Comparison of ENCODE assay signal across 10 cellular contexts in the genomic region with DNA sequence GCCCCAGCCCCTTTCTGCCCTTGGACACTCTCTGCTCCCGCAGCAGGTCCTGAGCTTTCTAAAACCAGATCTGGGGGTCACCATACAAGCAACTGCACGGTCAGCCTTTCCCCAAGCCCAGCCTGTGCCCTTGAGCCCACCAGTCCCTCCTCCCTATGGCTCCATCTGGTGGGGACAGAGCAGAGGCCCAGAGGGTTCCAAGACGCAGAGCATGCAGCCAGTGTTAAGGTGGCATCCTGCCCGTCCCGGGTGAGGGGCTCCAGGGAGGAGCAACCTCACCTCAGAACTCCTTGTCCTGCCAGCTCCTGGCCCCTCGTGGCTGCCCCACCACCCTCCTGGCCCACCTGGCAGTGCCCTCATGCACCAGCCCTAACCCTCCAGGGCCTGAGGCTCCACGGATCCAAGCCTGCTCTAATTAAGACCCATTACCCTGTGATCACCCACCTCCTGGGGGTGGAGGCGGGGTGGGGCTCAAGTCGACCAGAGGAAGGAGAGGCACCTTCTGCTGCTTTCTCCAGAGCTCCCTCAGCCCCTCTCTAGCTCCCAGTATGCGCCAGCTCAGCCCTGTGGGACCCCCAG. TPM values are rescaled to one million over a fixed set of nuclear protein-coding genes. Genes with fewer than 3 reads are reported as not detected.
DNase-seq lines count a peak whose midpoint lies in the region; ATAC-seq, FAIRE-seq and TF ChIP-seq lines count a peak whose summit lies in the region.
"Had no signal": no experiment of that assay in that cellular context is flagged by ENCODE, and none has a peak within 500 bp of the region (broad histone marks: within the 10 kb centered on the region; RNA-seq: fewer than 3 reads in every experiment).

No MANE protein-coding gene starts in this region.

- peaks cover 25% of the 10 kb centered on the region for H3K27me3 Mint-ChIP-seq in activated T-cell treated with anti-CD3 and anti-CD28 coated beads, Interleukin-2, amount 50 U/mL, for 4 hours (ENCODE audit: low read depth)

- TF ChIP-seq CTCF in Loucy (conservative IDR thresholded peaks at IDR 0.05; ENCODE audit: low read length): peak; percentile 45

- H2BK5ac ChIP-seq in mesendoderm (ENCODE audit: low read length): no peak overlapping the region

- H3K36me3 ChIP-seq in Loucy (ENCODE audit: insufficient read depth, low read length) (no peaks in the 10 kb centered on the region), mesendoderm (ENCODE audit: control insufficient read depth, insufficient read depth, low read length) (no peaks in the 10 kb centered on the region)

- H4K5ac ChIP-seq in mesendoderm (ENCODE audit: low read length): no peak overlapping the region

- no peak overlapping the region for H2BK120ac ChIP-seq in mesendoderm (ENCODE audit: low read depth, low read length)

- H3K4me1 ChIP-seq in Loucy (ENCODE audit: insufficient read depth, low read length, poor library complexity, severe bottlenecking) (no peaks in the 10 kb centered on the region), mesendoderm (ENCODE audit: control insufficient read depth, low read depth, low read length) (no peaks in the 10 kb centered on the region)

- no peak overlapping the region for H3K56ac ChIP-seq in mesendoderm (ENCODE audit: low read length)

- H3K18ac ChIP-seq in mesendoderm (ENCODE audit: low read length): no peak overlapping the region

- H3K4me3 ChIP-seq in Loucy (ENCODE audit: low read length, poor library complexity, severe bottlenecking): no peak overlapping the region
- H3K4me3 ChIP-seq in mesendoderm (ENCODE audit: low read length): no peak overlapping the region

- H2AFZ ChIP-seq in Loucy (ENCODE audit: low read length): no peak overlapping the region

- no peaks in the 10 kb centered on the region for H3K9me3 Mint-ChIP-seq in activated T-cell treated with anti-CD3 and anti-CD28 coated beads, Interleukin-2, amount 50 U/mL, for 4 hours
- H3K9me3 Mint-ChIP-seq: naive B cell had no signal

- ATAC-seq in activated T-cell treated with anti-CD3 and anti-CD28 coated beads, Interleukin-2, amount 50 U/mL, for 4 hours: no peak
- no peak for ATAC-seq in GM21390 (IDR thresholded peaks at IDR 0.05; ENCODE audit: unreplicated experiment)

- no peak overlapping the region for H4K8ac ChIP-seq in mesendoderm (ENCODE audit: low read depth, low read length)

- H3K9ac ChIP-seq in Loucy (ENCODE audit: low read depth, low read length, poor library complexity, severe bottlenecking) (no peak overlapping the region), mesendoderm (ENCODE audit: low read length) (no peak overlapping the region)

- H3K27ac ChIP-seq in mesendoderm (ENCODE audit: low read depth, low read length): no peak overlapping the region

- no peaks in the 10 kb centered on the region for H3K36me3 Mint-ChIP-seq in activated T-cell treated with anti-CD3 and anti-CD28 coated beads, Interleukin-2, amount 50 U/mL, for 4 hours (ENCODE audit: insufficient read depth)
- H3K36me3 Mint-ChIP-seq: naive B cell had no signal

- H2AK5ac ChIP-seq in mesendoderm (ENCODE audit: low read length): no peak overlapping the region

- no peak overlapping the region for H3K23ac ChIP-seq in mesendoderm (ENCODE audit: low read length)

- H3K4me2 ChIP-seq in Loucy (ENCODE audit: low read depth, low read length, poor library complexity, severe bottlenecking) (no peak overlapping the region), mesendoderm (ENCODE audit: low read length) (no peak overlapping the region)

- no peak for FAIRE-seq in HTR-8/SVneo (lab: Jason Lieb, UNC)

- no peak overlapping the region for H3K4me3 Mint-ChIP-seq in activated T-cell treated with anti-CD3 and anti-CD28 coated beads, Interleukin-2, amount 50 U/mL, for 4 hours
- H3K4me3 Mint-ChIP-seq: naive B cell had no signal

- peak; percentile 40 for DNase-seq in Daoy (ENCODE audit: low read depth)
- DNase-seq in astrocyte of the hippocampus (ENCODE audit: low read depth, low spot score): peak; percentile 39
- peak; percentile 56 for DNase-seq in mesendoderm
- no peak for DNase-seq in activated T-cell treated with anti-CD3 and anti-CD28 coated beads, Interleukin-2, amount 50 U/mL, for 4 hours
- no peak for DNase-seq in HTR-8/SVneo (ENCODE audit: insufficient read length, low spot score)
- DNase-seq in A172 (ENCODE audit: low spot score): no peak
- DNase-seq: effector memory CD4-positive, alpha-beta T cell; naive B cell had no signal

- H3K4ac ChIP-seq in mesendoderm (ENCODE audit: low read depth, low read length): no peak overlapping the region

- H3F3A ChIP-seq in Loucy (ENCODE audit: low read depth): no peaks in the 10 kb centered on the region

- no peaks in the 10 kb centered on the region for H4K20me1 ChIP-seq in Loucy (ENCODE audit: insufficient read depth, low read length, poor library complexity, severe bottlenecking)

- WGBS in mesendoderm (ENCODE audit: extremely low coverage, insufficient coverage, low lambda C conversion rate): no CpG with 5 or more reads among the region's 10 CpGs

- no peaks in the 10 kb centered on the region for H3K4me1 Mint-ChIP-seq in activated T-cell treated with anti-CD3 and anti-CD28 coated beads, Interleukin-2, amount 50 U/mL, for 4 hours (ENCODE audit: low read depth)
- H3K4me1 Mint-ChIP-seq: naive B cell had no signal

- H3K79me2 ChIP-seq in Loucy (ENCODE audit: insufficient read depth, low read length) (no peaks in the 10 kb centered on the region), mesendoderm (ENCODE audit: control insufficient read depth, insufficient read depth, low read length) (no peaks in the 10 kb centered on the region)

- no peaks in the 10 kb centered on the region for H3K27me3 ChIP-seq in Loucy (ENCODE audit: insufficient read depth, low read length, poor library complexity, severe bottlenecking)
- H3K27me3 ChIP-seq in mesendoderm (ENCODE audit: insufficient read depth, low read length, poor library complexity): no peaks in the 10 kb centered on the region

- H3K79me1 ChIP-seq in mesendoderm (ENCODE audit: low read length): no peaks in the 10 kb centered on the region

- no peaks in the 10 kb centered on the region for H3K9me2 ChIP-seq in Loucy (replicated peaks; ENCODE audit: low read depth, low read length)

- no peaks in the 10 kb centered on the region for H3K9me3 ChIP-seq in Loucy (ENCODE audit: insufficient read depth, low read depth, low read length)

- H2BK15ac ChIP-seq in mesendoderm (replicated peaks; ENCODE audit: low read depth): no peak overlapping the region

RNA-seq across cellular contexts. Expression of gene CHD5, which starts 8.5 kb away (rescaled TPM):
- total RNA-seq in Daoy (2014; rRNA removed; shearing (Covaris generic)): 0.27 and 0.29 TPM in 2 replicates
- 0.35 TPM for polyA plus RNA-seq in mesendoderm (2013, experiment 1 of 2)
- 0.53 TPM for polyA plus RNA-seq in mesendoderm (2013, experiment 2 of 2)
- total RNA-seq in activated T-cell treated with anti-CD3 and anti-CD28 coated beads, Interleukin-2, amount 50 U/mL, for 4 hours: under 1 TPM; 0.27 to 0.61 (median 0.34) TPM
- total RNA-seq in A172 (2014; rRNA removed; shearing (Covaris generic)): 0.98 TPM in 2 replicates

RNA-seq across cellular contexts. Expression of gene RPL22, which starts 27.8 kb away (rescaled TPM):
- total RNA-seq in Daoy (2014; rRNA removed; shearing (Covaris generic)): 158 and 240 TPM in 2 replicates
- 1,162 TPM for polyA plus RNA-seq in mesendoderm (2013, experiment 1 of 2)
- polyA plus RNA-seq in mesendoderm (2013, experiment 2 of 2): 1,142 TPM
- total RNA-seq in activated T-cell treated with anti-CD3 and anti-CD28 coated beads, Interleukin-2, amount 50 U/mL, for 4 hours: 100 to 1,000 TPM; 395 to 423 (median 403) TPM
- total RNA-seq in A172 (2014; rRNA removed; shearing (Covaris generic)): 88.4 and 112 TPM in 2 replicates

RNA-seq across cellular contexts. Expression of gene RNF207, which starts 34.3 kb away (rescaled TPM):
- total RNA-seq in Daoy (2014; rRNA removed; shearing (Covaris generic)): 6.2 and 11.7 TPM in 2 replicates
- 0.31 TPM for polyA plus RNA-seq in mesendoderm (2013, experiment 1 of 2)
- 0.41 TPM for polyA plus RNA-seq in mesendoderm (2013, experiment 2 of 2)
- 10 to 100 TPM in 2 of 3 donors, 1 to 10 TPM in 1; 9.9 to 18.8 (median 12.0) TPM for total RNA-seq in activated T-cell treated with anti-CD3 and anti-CD28 coated beads, Interleukin-2, amount 50 U/mL, for 4 hours
- total RNA-seq in A172 (2014; rRNA removed; shearing (Covaris generic)): 4.0 and 6.3 TPM in 2 replicates

Comparison
In these comparisons a context has a peak if more than half of its experiments do, and no peak if none do; other contexts are left out.
1. DNase-seq: peak in Daoy (single experiment), astrocyte of the hippocampus (single experiment) and mesendoderm (single experiment); none in activated T-cell treated with anti-CD3 and anti-CD28 coated beads, Interleukin-2, amount 50 U/mL, for 4 hours (single experiment), HTR-8/SVneo (single experiment) and A172 (single experiment).